Comparison of ENCODE assay signal across 16 cellular contexts in the genomic region with DNA sequence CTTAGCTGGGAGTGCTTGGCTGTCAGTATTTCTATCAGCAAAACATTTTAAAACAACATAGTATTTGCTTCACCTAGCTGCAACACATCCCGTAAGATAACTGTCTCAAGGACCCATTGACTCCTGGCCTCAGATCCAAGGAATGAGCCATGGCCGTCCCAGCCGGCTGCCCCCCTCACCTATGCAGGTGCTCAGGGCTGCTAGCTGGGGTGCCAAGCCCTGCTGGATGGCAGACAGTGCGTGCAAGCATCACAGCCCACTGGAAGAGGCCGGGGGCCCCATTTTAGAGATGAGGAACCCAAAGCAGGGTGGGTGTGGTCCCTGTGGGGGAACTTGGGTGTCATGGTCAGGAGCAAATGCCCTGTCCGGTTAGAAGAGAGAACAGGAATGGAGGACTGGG. TPM values are rescaled to one million over a fixed set of nuclear protein-coding genes. Genes with fewer than 3 reads are reported as not detected.
A peak's percentile ranks its signal among the peaks of the same experiment; 100 is the strongest.
DNase-seq lines count a peak whose midpoint lies in the region; ATAC-seq, FAIRE-seq and TF ChIP-seq lines count a peak whose summit lies in the region.
"Had no signal": no experiment of that assay in that cellular context is flagged by ENCODE, and none has a peak within 500 bp of the region (broad histone marks: within the 10 kb centered on the region; RNA-seq: fewer than 3 reads in every experiment).

No MANE protein-coding gene starts in this region.

- H3K27me3 Mint-ChIP-seq in CD14-positive monocyte (ENCODE audit: low read depth in 3 of 3) (peaks cover 0 to 3% (median 3%) of the 10 kb centered on the region in 3 donors), GM23338 (ENCODE audit: insufficient read depth, low read depth, poor library complexity) (peaks cover 15% of the 10 kb centered on the region), osteocyte (ENCODE audit: unreplicated experiment) (no peaks in the 10 kb centered on the region)
- H3K27me3 Mint-ChIP-seq in central memory CD8-positive, alpha-beta T cell = no peaks in the 10 kb centered on the region

- H3K27me3 ChIP-seq in GM23338 (ENCODE audit: insufficient read depth) (no peaks in the 10 kb centered on the region), small intestine (ENCODE audit: control insufficient read depth in 2 of 2, insufficient read depth in 2 of 2, low read length in 2 of 2) (no peaks in the 10 kb centered on the region)

- no peak for ATAC-seq in GM23338
- ATAC-seq in central memory CD8-positive, alpha-beta T cell (replicated peaks; ENCODE audit: extremely low read depth, poor library complexity, severe bottlenecking) = no peak
- ATAC-seq in HG02870 (IDR thresholded peaks at IDR 0.05; ENCODE audit: unreplicated experiment) = no peak
- ATAC-seq: left cardiac atrium had no signal

- H4K20me1 ChIP-seq in GM23338 (replicated peaks; ENCODE audit: insufficient read depth) = no peaks in the 10 kb centered on the region

- H3K4me3 Mint-ChIP-seq in CD14-positive monocyte (no peak overlapping the region), GM23338 (no peak overlapping the region), osteocyte (ENCODE audit: unreplicated experiment) (no peak overlapping the region)
- no peak overlapping the region for H3K4me3 Mint-ChIP-seq in central memory CD8-positive, alpha-beta T cell
- H3K4me3 Mint-ChIP-seq: H9 had no signal

- H3K36me3 ChIP-seq in GM23338 (ENCODE audit: insufficient read depth) = peaks cover 12% of the 10 kb centered on the region; the same call in 1 of the 2 replicates
- H3K36me3 ChIP-seq in small intestine (ENCODE audit: control insufficient read depth in 2 of 2, insufficient read depth in 2 of 2, low read length in 2 of 2) = peaks cover 12 to 23% of the 10 kb centered on the region in 2 donors

- H3K9me2 ChIP-seq in GM23338 (ENCODE audit: insufficient read depth) = no peaks in the 10 kb centered on the region

- DNase-seq in CD14-positive monocyte (ENCODE audit: low spot score) (no peak), GM23338 (ENCODE audit: low spot score) (no peak), osteocyte (ENCODE audit: extremely low spot score, unreplicated experiment) (no peak), lower leg skin (ENCODE audit: low spot score in 2 of 2) (no peak), small intestine (no peak), NCI-H128 (lab: John Stamatoyannopoulos, UW; ENCODE audit: unreplicated experiment) (no peak)
- DNase-seq in central memory CD8-positive, alpha-beta T cell (ENCODE audit: low spot score in 2 of 2) = no peak
- DNase-seq: aorta, H9, left cardiac atrium, NCI-H2081, NCI-H510A treated with DMSO at 0.1 percent for 48 hours, SHP77 treated with DMSO at 0.1 percent for 48 hours, T-helper 1 cell had no signal

- peaks cover 60 to 83% of the 10 kb centered on the region in 2 donors for H3K36me3 Mint-ChIP-seq in CD14-positive monocyte
- peaks cover 61% of the 10 kb centered on the region for H3K36me3 Mint-ChIP-seq in GM23338 (ENCODE audit: low read depth)
- H3K36me3 Mint-ChIP-seq in central memory CD8-positive, alpha-beta T cell (ENCODE audit: insufficient read depth) = peaks cover 39% of the 10 kb centered on the region
- peaks cover 32% of the 10 kb centered on the region for H3K36me3 Mint-ChIP-seq in osteocyte (ENCODE audit: unreplicated experiment)

- intact Hi-C loops in CD14-positive monocyte (cut with micrococcal nuclease) = no loop called here
- intact Hi-C loops in lower leg skin (cut with DNase I; ENCODE audit: low total_unique reads) = no loop called here

- no peak overlapping the region for H2AFZ ChIP-seq in GM23338

- no peaks in the 10 kb centered on the region for H3K9me3 ChIP-seq in small intestine (ENCODE audit: control insufficient read depth, low read depth)

- no peak overlapping the region for H3K27ac ChIP-seq in GM23338 (ENCODE audit: low read depth)
- H3K27ac ChIP-seq in small intestine (ENCODE audit: low read depth in 1 of 2, low read length in 1 of 2) = no peak overlapping the region
- H3K27ac ChIP-seq: HL-60 had no signal

- 83% methylated on average over 6 of the region's 6 CpGs for WGBS in lower leg skin, 2 donors
- WGBS in small intestine, 3 donors = 89 to 90% (median 89%) methylated on average over 6 of the region's 6 CpGs

- no peak for FAIRE-seq in small intestine (lab: Jason Lieb, UNC)

- no peaks in the 10 kb centered on the region for H3K4me1 ChIP-seq in GM23338 (ENCODE audit: insufficient read depth)
- H3K4me1 ChIP-seq in small intestine (ENCODE audit: control insufficient read depth in 2 of 2, insufficient read depth in 1 of 2, low read depth in 1 of 2, low read length in 1 of 2) = no peaks in the 10 kb centered on the region

- peaks cover 9% of the 10 kb centered on the region for H3F3A ChIP-seq in GM23338 (replicated peaks; ENCODE audit: low read depth)

- H3K79me2 ChIP-seq in GM23338 (replicated peaks; ENCODE audit: insufficient read depth) = no peaks in the 10 kb centered on the region

- H3K9me3 Mint-ChIP-seq in CD14-positive monocyte (peaks cover 0 to 5% (median 0%) of the 10 kb centered on the region in 7 donors), GM23338 (no peaks in the 10 kb centered on the region), osteocyte (ENCODE audit: unreplicated experiment) (no peaks in the 10 kb centered on the region)
- H3K9me3 Mint-ChIP-seq in central memory CD8-positive, alpha-beta T cell = no peaks in the 10 kb centered on the region
- H3K9me3 Mint-ChIP-seq: H9 had no signal

- no peak for TF ChIP-seq CTCF in CD14-positive monocyte (IDR thresholded peaks at IDR 0.05)
- no peak for TF ChIP-seq CTCF in GM23338 (conservative IDR thresholded peaks at IDR 0.05; ENCODE audit: low read depth in 2 of 2)
- TF ChIP-seq CTCF in osteocyte (IDR thresholded peaks at IDR 0.05) = no peak
- TF ChIP-seq CTCF in lower leg skin (IDR thresholded peaks at IDR 0.05) = no peak

- peaks cover 7% of the 10 kb centered on the region for H3K4me1 Mint-ChIP-seq in CD14-positive monocyte
- H3K4me1 Mint-ChIP-seq in GM23338 = no peaks in the 10 kb centered on the region; the same call in 2 of the 3 replicates
- H3K4me1 Mint-ChIP-seq in central memory CD8-positive, alpha-beta T cell = peaks cover 14% of the 10 kb centered on the region
- peaks cover 26% of the 10 kb centered on the region for H3K4me1 Mint-ChIP-seq in osteocyte (ENCODE audit: unreplicated experiment)

- H3K27ac Mint-ChIP-seq in CD14-positive monocyte = peak overlapping the region in 4 of 7 donors; percentile 23 to 88 (median 79)
- H3K27ac Mint-ChIP-seq in GM23338 = 0 out of 2 replicates have a peak overlapping the region, but pooled peaks have one; percentile 18
- peak overlapping the region; percentile 80 for H3K27ac Mint-ChIP-seq in central memory CD8-positive, alpha-beta T cell (ENCODE audit: low read depth)
- H3K27ac Mint-ChIP-seq in osteocyte (ENCODE audit: unreplicated experiment) = peak overlapping the region; percentile 50
- H3K27ac Mint-ChIP-seq: H9 had no signal

- no peak overlapping the region for H3K4me3 ChIP-seq in GM23338
- no peak overlapping the region for H3K4me3 ChIP-seq in lower leg skin (ENCODE audit: low read depth, poor library complexity, severe bottlenecking)
- no peak overlapping the region for H3K4me3 ChIP-seq in small intestine (ENCODE audit: low read depth in 1 of 2, low read length in 2 of 2)

- H3K4me2 ChIP-seq in GM23338 = no peak overlapping the region

- no peak for TF ChIP-seq POLR2A in lower leg skin (IDR thresholded peaks at IDR 0.05)

TF ChIP-seq in GM23338, 12 proteins besides CTCF, POLR2A, EP300 and RAD21:
- peak; percentile 6; the same call in 1 of the 2 replicates for TF ChIP-seq POLR2AphosphoS5 (IDR thresholded peaks at IDR 0.05; ENCODE audit: low read depth)
- TF ChIP-seq EZH2phosphoT487 (IDR thresholded peaks at IDR 0.05; ENCODE audit: unreplicated experiment) = no peak

RNA-seq across cellular contexts. Expression of a gene that starts 8.5 kb away (rescaled TPM):
- polyA plus RNA-seq in CD14-positive monocyte = 10 to 100 TPM; 89.5 to 97.4 TPM
- 147 and 149 TPM in 2 replicates for total RNA-seq in GM23338 (2014; rRNA removed; shearing (Covaris generic))
- polyA plus RNA-seq in GM23338 (2016; fragmentation: Nextera tagmentation; extraction: Ambion mirVana) = 173 and 190 TPM in 2 replicates
- 123 and 126 TPM in 2 replicates for total RNA-seq in osteocyte
- 100 to 1,000 TPM in 3 of 4 donors, 10 to 100 TPM in 1; 81.0 to 164 (median 118) TPM for total RNA-seq in lower leg skin
- polyA plus RNA-seq in small intestine = 100 to 1,000 TPM; 103 to 156 (median 104) TPM

RNA-seq across cellular contexts. Expression of a gene that starts 9.3 kb away (rescaled TPM):
- polyA plus RNA-seq in CD14-positive monocyte = 1 to 10 TPM; 4.8 to 5.9 TPM
- 32.7 TPM in 2 replicates for total RNA-seq in GM23338 (2014; rRNA removed; shearing (Covaris generic))
- 15.8 TPM in 2 replicates for polyA plus RNA-seq in GM23338 (2016; fragmentation: Nextera tagmentation; extraction: Ambion mirVana)
- 95.4 and 98.7 TPM in 2 replicates for total RNA-seq in osteocyte
- total RNA-seq in lower leg skin = 10 to 100 TPM; 22.9 to 59.2 (median 46.4) TPM
- polyA plus RNA-seq in small intestine = 10 to 100 TPM in 1 of 3 donors, 1 to 10 TPM in 2; 7.8 to 30.9 (median 10.0) TPM

RNA-seq across cellular contexts. Expression of a gene that starts 31.2 kb away (rescaled TPM):
- polyA plus RNA-seq in CD14-positive monocyte = not detected
- 0.17 TPM in 1 of 2 replicates, not detected in the other for total RNA-seq in GM23338 (2014; rRNA removed; shearing (Covaris generic))
- 0.23 and 0.59 TPM in 2 replicates for polyA plus RNA-seq in GM23338 (2016; fragmentation: Nextera tagmentation; extraction: Ambion mirVana)
- total RNA-seq in osteocyte = 0.24 and 0.42 TPM in 2 replicates
- under 1 TPM in 1 of 4 donors, not detected in 3; 0.49 TPM for total RNA-seq in lower leg skin
- polyA plus RNA-seq in small intestine = under 1 TPM; 0.36 to 0.89 (median 0.81) TPM
- total RNA-seq: left cardiac atrium had no signal

RNA-seq across cellular contexts. Expression of a gene that starts 39.4 kb away (rescaled TPM):
- polyA plus RNA-seq in CD14-positive monocyte (100 to 1,000 TPM; 156 to 223 TPM), GM23338 (2016; fragmentation: Nextera tagmentation; extraction: Ambion mirVana) (0.19 and 0.23 TPM in 2 replicates), small intestine (10 to 100 TPM in 2 of 3 donors, 1 to 10 TPM in 1; 3.4 to 25.4 (median 13.6) TPM)
- not detected in 2 replicates for total RNA-seq in GM23338 (2014; rRNA removed; shearing (Covaris generic))
- total RNA-seq in osteocyte (not detected in 2 replicates), lower leg skin (10 to 100 TPM in 2 of 4 donors, 1 to 10 TPM in 2; 7.7 to 13.4 (median 10.6) TPM)
- total RNA-seq: H9 had no signal

Comparison
In these comparisons a context has a peak if more than half of its experiments do, and no peak if none do; other contexts are left out.
1. H3K27ac Mint-ChIP-seq: peak in every context shown above with its lines; median percentile 80 in central memory CD8-positive, alpha-beta T cell; 79 in CD14-positive monocyte; 50 in osteocyte; 18 in GM23338.